ENCODE assay signal across 8 cellular contexts in the genomic region with DNA sequence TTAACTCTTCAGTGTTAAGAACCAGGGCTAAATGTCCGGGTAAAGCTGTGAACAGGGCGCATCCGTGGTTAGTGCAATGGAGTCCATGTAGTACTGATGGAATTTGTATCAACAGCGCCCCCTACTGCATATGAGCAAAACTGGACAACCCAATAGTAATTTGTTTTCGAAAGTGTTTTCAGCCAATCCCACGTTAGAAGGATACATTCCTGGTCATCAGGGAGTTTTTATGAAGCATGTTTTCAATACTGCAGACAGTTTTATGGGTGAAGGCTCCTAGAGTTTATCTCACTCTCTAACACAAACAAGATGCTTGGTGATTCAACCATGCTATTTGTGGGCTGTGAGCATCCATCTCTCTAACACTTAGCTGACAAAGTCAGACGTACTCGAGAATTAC. TPM values are rescaled to one million over a fixed set of nuclear protein-coding genes. Genes with fewer than 3 reads are reported as not detected.
DNase-seq lines count a peak whose midpoint lies in the region; ATAC-seq and TF ChIP-seq lines count a peak whose summit lies in the region.

No MANE protein-coding gene starts in this region.

- TF ChIP-seq CTCF in foreskin keratinocyte (conservative IDR thresholded peaks at IDR 0.05) = peak; percentile 65

- no peaks in the 10 kb centered on the region for H3K4me1 ChIP-seq in foreskin keratinocyte

- peaks cover 54% of the 10 kb centered on the region for H3K27me3 ChIP-seq in foreskin keratinocyte

- TF ChIP-seq EP300 in Ishikawa (IDR thresholded peaks at IDR 0.05; ENCODE audit: borderline replicate concordance) = no peak

- DNase-seq in NCI-H510A treated with DMSO at 0.1 percent for 48 hours (lab: John Stamatoyannopoulos, UW) (peak; percentile 6), NCI-H510A (lab: John Stamatoyannopoulos, UW) (no peak), foreskin keratinocyte (no peak), retina (no peak), epidermal melanocyte (ENCODE audit: insufficient read length, low spot score) (no peak)
- peak; percentile 19 to 21 for DNase-seq in activated CD4-positive, alpha-beta T cell treated with anti-CD3 and anti-CD28 coated beads for 4 hours
- DNase-seq in stimulated activated CD8-positive, alpha-beta memory T cell treated with anti-CD3 and anti-CD28 coated beads, Interleukin-4, amount 100 ng/mL, for 48 hours = peak; percentile 61

- no peak overlapping the region for H3K27ac ChIP-seq in foreskin keratinocyte

- ATAC-seq in foreskin keratinocyte = no peak

- peak; percentile 61 for TF ChIP-seq RAD21 in Ishikawa (IDR thresholded peaks at IDR 0.05; ENCODE audit: low read depth)

TF ChIP-seq in Ishikawa, 13 proteins besides CTCF, POLR2A, EP300 and RAD21:
- TF ChIP-seq, protein P1, sequence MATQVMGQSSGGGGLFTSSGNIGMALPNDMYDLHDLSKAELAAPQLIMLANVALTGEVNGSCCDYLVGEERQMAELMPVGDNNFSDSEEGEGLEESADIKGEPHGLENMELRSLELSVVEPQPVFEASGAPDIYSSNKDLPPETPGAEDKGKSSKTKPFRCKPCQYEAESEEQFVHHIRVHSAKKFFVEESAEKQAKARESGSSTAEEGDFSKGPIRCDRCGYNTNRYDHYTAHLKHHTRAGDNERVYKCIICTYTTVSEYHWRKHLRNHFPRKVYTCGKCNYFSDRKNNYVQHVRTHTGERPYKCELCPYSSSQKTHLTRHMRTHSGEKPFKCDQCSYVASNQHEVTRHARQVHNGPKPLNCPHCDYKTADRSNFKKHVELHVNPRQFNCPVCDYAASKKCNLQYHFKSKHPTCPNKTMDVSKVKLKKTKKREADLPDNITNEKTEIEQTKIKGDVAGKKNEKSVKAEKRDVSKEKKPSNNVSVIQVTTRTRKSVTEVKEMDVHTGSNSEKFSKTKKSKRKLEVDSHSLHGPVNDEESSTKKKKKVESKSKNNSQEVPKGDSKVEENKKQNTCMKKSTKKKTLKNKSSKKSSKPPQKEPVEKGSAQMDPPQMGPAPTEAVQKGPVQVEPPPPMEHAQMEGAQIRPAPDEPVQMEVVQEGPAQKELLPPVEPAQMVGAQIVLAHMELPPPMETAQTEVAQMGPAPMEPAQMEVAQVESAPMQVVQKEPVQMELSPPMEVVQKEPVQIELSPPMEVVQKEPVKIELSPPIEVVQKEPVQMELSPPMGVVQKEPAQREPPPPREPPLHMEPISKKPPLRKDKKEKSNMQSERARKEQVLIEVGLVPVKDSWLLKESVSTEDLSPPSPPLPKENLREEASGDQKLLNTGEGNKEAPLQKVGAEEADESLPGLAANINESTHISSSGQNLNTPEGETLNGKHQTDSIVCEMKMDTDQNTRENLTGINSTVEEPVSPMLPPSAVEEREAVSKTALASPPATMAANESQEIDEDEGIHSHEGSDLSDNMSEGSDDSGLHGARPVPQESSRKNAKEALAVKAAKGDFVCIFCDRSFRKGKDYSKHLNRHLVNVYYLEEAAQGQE (IDR thresholded peaks at IDR 0.05; ENCODE audit: low read depth) = no peak
- TF ChIP-seq TCF12 (IDR thresholded peaks at IDR 0.05; ENCODE audit: low read depth) (no peak), TAF1 (IDR thresholded peaks at IDR 0.05; ENCODE audit: low read depth) (no peak), FOXM1 (IDR thresholded peaks at IDR 0.05; ENCODE audit: borderline replicate concordance, low read depth) (peak; percentile 78; the same call in 1 of the 2 replicates), CREB1 (IDR thresholded peaks at IDR 0.05; ENCODE audit: low read depth) (no peak), TEAD4 (IDR thresholded peaks at IDR 0.05) (0 out of 2 replicates have a peak, but pooled peaks have one; percentile 21)

RNA-seq across cellular contexts. Expression of a gene that starts 46.6 kb away (rescaled TPM):
- total RNA-seq in foreskin keratinocyte = not detected in 2 replicates
- polyA plus RNA-seq in foreskin keratinocyte = not detected in 2 replicates

Comparison
In these comparisons a context has a peak if more than half of its experiments do, and no peak if none do; other contexts are left out.
1. DNase-seq: peak in NCI-H510A treated with DMSO at 0.1 percent for 48 hours (single experiment), activated CD4-positive, alpha-beta T cell treated with anti-CD3 and anti-CD28 coated beads for 4 hours (2 of 2) and stimulated activated CD8-positive, alpha-beta memory T cell treated with anti-CD3 and anti-CD28 coated beads, Interleukin-4, amount 100 ng/mL, for 48 hours (single experiment); none in NCI-H510A (single experiment), foreskin keratinocyte (0 of 2), retina (single experiment) and epidermal melanocyte (single experiment).